ENCODE assay signal across 8 cellular contexts in the genomic region with DNA sequence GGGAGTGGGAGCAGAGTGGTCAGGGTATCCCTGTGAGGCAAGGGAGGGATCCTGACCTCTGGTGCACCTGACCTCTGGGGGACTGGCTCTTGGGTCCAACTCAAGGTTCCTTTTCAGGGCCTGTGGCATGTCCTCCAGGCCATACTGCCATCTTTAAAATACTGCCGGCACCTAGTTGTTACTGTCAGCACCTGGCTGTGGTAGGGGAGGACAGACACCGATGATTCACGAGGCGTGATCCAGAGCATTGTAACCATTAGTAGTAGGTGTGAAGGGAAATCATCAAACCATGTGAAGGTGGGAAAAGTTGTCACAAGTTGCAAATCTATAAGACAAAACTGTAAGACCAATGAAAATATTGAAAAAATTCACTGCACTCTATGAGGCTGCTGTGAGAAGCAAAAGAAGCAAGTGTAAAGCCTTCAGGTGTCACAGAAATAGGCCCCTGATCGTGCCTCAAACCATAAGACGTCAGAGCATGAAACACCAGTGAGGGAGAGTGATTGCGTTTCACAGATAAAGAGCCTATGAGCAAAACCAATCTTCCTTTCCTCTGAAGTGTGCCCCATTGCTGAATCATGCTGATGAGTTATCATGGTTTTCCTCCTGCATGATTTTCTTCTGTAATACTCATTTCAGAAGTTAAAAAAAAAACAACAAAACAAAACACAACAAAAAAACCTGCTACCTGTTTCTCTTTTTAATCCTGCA. TPM values are rescaled to one million over a fixed set of nuclear protein-coding genes. Genes with fewer than 3 reads are reported as not detected.
DNase-seq lines count a peak whose midpoint lies in the region; ATAC-seq, FAIRE-seq and TF ChIP-seq lines count a peak whose summit lies in the region.

No MANE protein-coding gene starts in this region.

- POLR2A ChIA-PET in A549 (lab: Yijun Ruan, JAX), result no interaction called here

- peaks cover 5 to 17% (median 11%) of the 10 kb centered on the region in 3 donors for H3K27me3 Mint-ChIP-seq in immature natural killer cell (ENCODE audit: low read depth in 3 of 3)

- H3K27ac ChIP-seq in A549, result peak overlapping the region; percentile 17 to 68; a peak in 4 of 6 replicates

- peaks cover 98% of the 10 kb centered on the region in 2 donors for H3K4me1 Mint-ChIP-seq in immature natural killer cell

- H3K4me3 Mint-ChIP-seq in immature natural killer cell, result peak overlapping the region; percentile 57 to 76 (median 74)

- no peak for TF ChIP-seq RAD21 in A549 (conservative IDR thresholded peaks at IDR 0.05 in 1 of 2, IDR thresholded peaks at IDR 0.05 in 1 of 2)

- H3K4me2 ChIP-seq in A549, result no peak overlapping the region

- CTCF ChIA-PET in A549 (lab: Yijun Ruan, JAX), result no interaction called here

- DNase-seq in A549 (ENCODE audit: low read depth in 1 of 2, low spot score in 1 of 2) (peak in 1 of 2 experiments; percentile 32), activated T-cell treated with anti-CD3 and anti-CD28 coated beads for 48 hours (ENCODE audit: low read depth) (peak; percentile 58), immature natural killer cell (peak; percentile 90 to 94 (median 92)), AML-193 (lab: John Stamatoyannopoulos, UW) (no peak), Kasumi-1 (lab: John Stamatoyannopoulos, UW) (no peak)
- DNase-seq in stimulated activated naive CD8-positive, alpha-beta T cell treated with anti-CD3 and anti-CD28 coated beads, Interleukin-15, Interleukin-2, amounts not matched to agents 100 U/mL and 50 U/mL, for 24 hours, result peak; percentile 54

- no peak for TF ChIP-seq EP300 in A549 (IDR thresholded peaks at IDR 0.05)

- no peaks in the 10 kb centered on the region for H3K9me3 ChIP-seq in A549

- no peak for TF ChIP-seq CTCF in A549 (IDR thresholded peaks at IDR 0.05)

- FAIRE-seq in A549 (lab: Jason Lieb, UNC), result no peak

- peaks cover 30% of the 10 kb centered on the region; the same call in 2 of the 3 replicates for H3K4me1 ChIP-seq in A549

- H3K9me3 Mint-ChIP-seq in immature natural killer cell, result no peaks in the 10 kb centered on the region

- TF ChIP-seq POLR2A in A549 (IDR thresholded peaks at IDR 0.05; ENCODE audit: low read length), result no peak

- 52% methylated on average over 7 of the region's 7 CpGs for WGBS in A549 (ENCODE audit: missing lambda C conversion rate)

- ATAC-seq in A549 (no peak), HG03439 (IDR thresholded peaks at IDR 0.05; ENCODE audit: unreplicated experiment) (peak; percentile 80), HG03159 (IDR thresholded peaks at IDR 0.05; ENCODE audit: unreplicated experiment) (no peak)
- peak; percentile 87 for ATAC-seq in stimulated activated naive CD8-positive, alpha-beta T cell treated with anti-CD3 and anti-CD28 coated beads, Interleukin-15, Interleukin-2, amounts not matched to agents 100 U/mL and 50 U/mL, for 24 hours

- H3K4me3 ChIP-seq in A549, result no peak overlapping the region

- H3K27ac Mint-ChIP-seq in immature natural killer cell, result peak overlapping the region; percentile 96 to 99 (median 96)

- peaks cover 0 to 8% (median 3%) of the 10 kb centered on the region in 3 donors for H3K36me3 Mint-ChIP-seq in immature natural killer cell

TF ChIP-seq in A549, 52 proteins besides CTCF, POLR2A, EP300 and RAD21:
- TF ChIP-seq TP53 (CRISPR knock-in tag; IDR thresholded peaks at IDR 0.05) (no peak), MAFK (IDR thresholded peaks at IDR 0.05; ENCODE audit: partially characterized antibody) (peak; percentile 2)

RNA-seq across cellular contexts. Expression of a gene that starts 55.3 kb away (rescaled TPM):
- polyA plus RNA-seq in A549 (2011; rRNA removed) (11.7 and 16.8 TPM in 2 replicates), A549 (2017; fragmentation: RNase III; extraction: RNeasy Plus Mini Kit Qiagen cat#74134 plus additional on column Dnase treatment) (9.4 to 10.1 TPM (median 9.6 TPM) in 3 replicates), immature natural killer cell (1 to 10 TPM; 1.2 to 3.8 (median 2.4) TPM)
- 4.1 and 4.2 TPM in 2 replicates for polyA plus RNA-seq in A549 (2012; cell fraction: cytosol; rRNA removed)
- 3.1 and 3.6 TPM in 2 replicates for polyA plus RNA-seq in A549 (2012; cell fraction: nucleus; rRNA removed)
- 2.4 and 3.4 TPM in 2 replicates for polyA minus RNA-seq in A549 (2011; rRNA and poly(A)+ RNA removed)

Comparison
In these comparisons a context has a peak if more than half of its experiments do, and no peak if none do; other contexts are left out.
1. ATAC-seq: peak in HG03439 (single experiment) and stimulated activated naive CD8-positive, alpha-beta T cell treated with anti-CD3 and anti-CD28 coated beads, Interleukin-15, Interleukin-2, amounts not matched to agents 100 U/mL and 50 U/mL, for 24 hours (single experiment); none in A549 (0 of 2) and HG03159 (single experiment).
2. DNase-seq: peak in activated T-cell treated with anti-CD3 and anti-CD28 coated beads for 48 hours (single experiment), immature natural killer cell (3 of 3) and stimulated activated naive CD8-positive, alpha-beta T cell treated with anti-CD3 and anti-CD28 coated beads, Interleukin-15, Interleukin-2, amounts not matched to agents 100 U/mL and 50 U/mL, for 24 hours (single experiment); none in AML-193 (0 of 2) and Kasumi-1 (0 of 2).